In genomic region chr16:80319181-80319580, GRCh38 we compare ENCODE assay signal across 19 cellular contexts.
DNase-seq lines count a peak whose midpoint lies in the region; ATAC-seq, FAIRE-seq and TF ChIP-seq lines count a peak whose summit lies in the region.
"Had no signal": no experiment of that assay in that cellular context is flagged by ENCODE, and none has a peak within 500 bp of the region (broad histone marks: within the 10 kb centered on the region; RNA-seq: fewer than 3 reads in every experiment).

No MANE protein-coding gene starts in this region.

- DNase-seq in DND-41 = no peak
- DNase-seq in H54 (ENCODE audit: insufficient read length, low spot score) = peak; percentile 17
- peak; percentile 9 for DNase-seq in glomerular visceral epithelial cell (ENCODE audit: extremely low spot score)
- no peak for DNase-seq in RKO (ENCODE audit: low spot score)
- no peak for DNase-seq in UCSD-AML1 (lab: John Stamatoyannopoulos, UW; ENCODE audit: unreplicated experiment)
- DNase-seq in natural killer cell = no peak
- DNase-seq: activated CD4-positive, alpha-beta T cell treated with anti-CD3 and anti-CD28 coated beads, Interleukin-2, amount 10 ng/mL, durations not matched to agents 7 days and 5 days; C1 segment of cervical spinal cord; GM23248; NCI-H1092; retina; RPMI8226; trophoblast cell had no signal

- H3K4me2 ChIP-seq in DND-41 (ENCODE audit: insufficient read depth, low read length) (no peak overlapping the region), OCI-LY1 (ENCODE audit: low read length) (no peak overlapping the region)

- H3K4me3 Mint-ChIP-seq in natural killer cell = no peak overlapping the region
- H3K4me3 Mint-ChIP-seq: activated CD4-positive, alpha-beta T cell treated with anti-CD3 and anti-CD28 coated beads, Interleukin-2, amount 10 ng/mL, durations not matched to agents 7 days and 5 days; nephron; T-helper 1 cell treated with Interleukin-12 subunit alpha and Interleukin-12 subunit beta and Interleukin-4 antibody, amounts not matched to agents 30 μg/mL and 1 μg/mL, for 36 hours had no signal

- H2AFZ ChIP-seq in DND-41 (ENCODE audit: low read depth, low read length) (no peak overlapping the region), OCI-LY1 (ENCODE audit: low read length) (no peak overlapping the region)
- H2AFZ ChIP-seq: GM23248 had no signal

- H3K4me1 Mint-ChIP-seq in natural killer cell = no peaks in the 10 kb centered on the region
- H3K4me1 Mint-ChIP-seq: activated CD4-positive, alpha-beta T cell treated with anti-CD3 and anti-CD28 coated beads, Interleukin-2, amount 10 ng/mL, durations not matched to agents 7 days and 5 days; nephron had no signal

- no peaks in the 10 kb centered on the region for H3K36me3 Mint-ChIP-seq in natural killer cell

- no peak overlapping the region for H3K9ac ChIP-seq in DND-41 (ENCODE audit: low read depth, low read length)
- no peak overlapping the region for H3K9ac ChIP-seq in OCI-LY1 (ENCODE audit: low read length)
- H3K9ac ChIP-seq: GM23248 had no signal

- H3K27ac ChIP-seq in DND-41 (ENCODE audit: low read length) (no peak overlapping the region), OCI-LY1 (ENCODE audit: low read depth, low read length, poor library complexity, severe bottlenecking) (no peak overlapping the region)
- H3K27ac ChIP-seq: coronary artery, GM23248, HL-60 had no signal

- peak; percentile 33 for TF ChIP-seq CTCF in DND-41 (IDR thresholded peaks at IDR 0.05; ENCODE audit: borderline replicate concordance, extremely low read depth, low read length, poor library complexity, severe bottlenecking)
- TF ChIP-seq CTCF in OCI-LY1 (IDR thresholded peaks at IDR 0.05; ENCODE audit: low read length) = peak; percentile 29; the same call in 1 of the 2 replicates
- TF ChIP-seq CTCF in natural killer cell (IDR thresholded peaks at IDR 0.05) = no peak

- H3K27me3 Mint-ChIP-seq in natural killer cell (ENCODE audit: low read depth in 2 of 2) = peaks cover 24 to 25% of the 10 kb centered on the region in 2 donors

- peaks cover 0 to 3% of the 10 kb centered on the region in 2 donors for H3K9me3 Mint-ChIP-seq in natural killer cell
- H3K9me3 Mint-ChIP-seq: activated CD4-positive, alpha-beta T cell treated with anti-CD3 and anti-CD28 coated beads, Interleukin-2, amount 10 ng/mL, durations not matched to agents 7 days and 5 days; nephron; T-helper 1 cell treated with Interleukin-12 subunit alpha and Interleukin-12 subunit beta and Interleukin-4 antibody, amounts not matched to agents 30 μg/mL and 1 μg/mL, for 36 hours had no signal

- no peak for TF ChIP-seq POLR2A in H54 (IDR thresholded peaks at IDR 0.05; ENCODE audit: low read depth, low read length)

- FAIRE-seq in H54 (lab: Jason Lieb, UNC) = no peak

- H3K4me3 ChIP-seq in DND-41 (ENCODE audit: low read depth in 1 of 2, low read length in 2 of 2) (no peak overlapping the region), OCI-LY1 (ENCODE audit: low read depth, low read length, poor library complexity, severe bottlenecking) (no peak overlapping the region)
- H3K4me3 ChIP-seq: coronary artery, GM23248 had no signal

- H4K20me1 ChIP-seq in DND-41 (ENCODE audit: insufficient read depth, low read length) (no peaks in the 10 kb centered on the region), OCI-LY1 (ENCODE audit: insufficient read depth, low read length) (no peaks in the 10 kb centered on the region)

- H3K27me3 ChIP-seq in DND-41 (ENCODE audit: insufficient read depth, low read length, poor library complexity) (no peaks in the 10 kb centered on the region), OCI-LY1 (ENCODE audit: insufficient read depth, low read length) (no peaks in the 10 kb centered on the region)

- H3K9me3 ChIP-seq in DND-41 (ENCODE audit: insufficient read depth, low read length, severe bottlenecking) (no peaks in the 10 kb centered on the region), OCI-LY1 (ENCODE audit: low read length) (no peaks in the 10 kb centered on the region)

- H3K4me1 ChIP-seq in DND-41 (ENCODE audit: insufficient read depth, low read length) (no peaks in the 10 kb centered on the region), OCI-LY1 (ENCODE audit: insufficient read depth, low read length, severe bottlenecking) (no peaks in the 10 kb centered on the region)

- intact Hi-C loops in natural killer cell (cut with micrococcal nuclease) = no loop called here

- H3K79me2 ChIP-seq in DND-41 (ENCODE audit: insufficient read depth, low read length) (no peaks in the 10 kb centered on the region), OCI-LY1 (ENCODE audit: insufficient read depth, low read length) (no peaks in the 10 kb centered on the region)

- H3K27ac Mint-ChIP-seq in natural killer cell = no peak overlapping the region
- H3K27ac Mint-ChIP-seq: activated CD4-positive, alpha-beta T cell treated with anti-CD3 and anti-CD28 coated beads, Interleukin-2, amount 10 ng/mL, durations not matched to agents 7 days and 5 days; nephron; T-helper 1 cell treated with Interleukin-12 subunit alpha and Interleukin-12 subunit beta and Interleukin-4 antibody, amounts not matched to agents 30 μg/mL and 1 μg/mL, for 36 hours had no signal

- H3K9me2 ChIP-seq in OCI-LY1 (ENCODE audit: low read depth, low read length) = no peaks in the 10 kb centered on the region

- no peaks in the 10 kb centered on the region for H3K36me3 ChIP-seq in DND-41 (ENCODE audit: insufficient read depth, low read length)
- H3K36me3 ChIP-seq in OCI-LY1 (ENCODE audit: insufficient read depth, low read length) = no peaks in the 10 kb centered on the region

- no peaks in the 10 kb centered on the region for H3F3A ChIP-seq in OCI-LY1 (ENCODE audit: insufficient read depth, low read length)

- no peak for ATAC-seq in DND-41 (ENCODE audit: insufficient read depth, low read depth)
- no peak for ATAC-seq in HG02884 (IDR thresholded peaks at IDR 0.05; ENCODE audit: unreplicated experiment)
- ATAC-seq in natural killer cell = no peak

Comparison
In these comparisons a context has a peak if more than half of its experiments do, and no peak if none do; other contexts are left out.
1. DNase-seq: peak in H54 (single experiment) and glomerular visceral epithelial cell (single experiment); none in DND-41 (single experiment), RKO (single experiment), UCSD-AML1 (single experiment) and natural killer cell (single experiment).